In the genomic region with DNA sequence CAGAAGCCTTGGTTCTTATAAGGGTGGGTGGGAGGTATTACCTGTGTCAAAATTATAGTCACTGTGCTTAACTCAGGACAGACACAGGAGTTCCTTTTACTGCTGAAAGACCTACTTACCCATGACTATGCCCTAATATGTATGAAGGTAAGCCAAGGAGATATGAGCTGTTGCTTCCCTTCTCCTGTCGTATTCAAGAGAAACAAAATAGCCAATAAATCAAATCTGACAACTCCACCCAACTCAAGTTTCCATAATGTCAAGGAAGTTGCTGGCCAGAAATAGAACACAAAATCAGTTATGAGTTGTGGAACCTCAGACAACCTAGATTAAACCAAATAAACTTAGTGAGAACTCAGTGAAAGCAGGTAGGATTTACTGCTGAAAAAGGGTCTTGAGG, we compare ENCODE assay signal across 20 cellular contexts.
"Had no signal": no experiment of that assay in that cellular context is flagged by ENCODE, and none has a peak within 500 bp of the region (broad histone marks: within the 10 kb centered on the region; RNA-seq: fewer than 3 reads in every experiment).

No MANE protein-coding gene starts in this region.

- H3K27ac ChIP-seq: coronary artery, gastroesophageal sphincter, left ventricle myocardium inferior, lower lobe of right lung, parathyroid adenoma, right atrium auricular region, sigmoid colon had no signal

- ATAC-seq: gastroesophageal sphincter, lower lobe of right lung had no signal

- FAIRE-seq: endothelial cell of umbilical vein, small intestine, urothelium cell line had no signal

- H3K9ac ChIP-seq: parathyroid adenoma had no signal

- H3K27me3 ChIP-seq: gastroesophageal sphincter, right atrium auricular region, sigmoid colon had no signal

- H3K9me3 ChIP-seq: gastroesophageal sphincter, left ventricle myocardium inferior, lower lobe of right lung, right atrium auricular region, sigmoid colon had no signal

- DNase-seq: effector CD4-positive, alpha-beta T cell; endodermal cell; glutamatergic neuron; islet precursor cell; left ventricle myocardium inferior; lower lobe of right lung; mesenchymal stem cell; midbrain; naive B cell; sigmoid colon; small intestine; stimulated activated CD4-positive, alpha-beta T cell treated with anti-CD3 and anti-CD28 coated beads, Interleukin-12 subunit alpha, Interleukin-12 subunit beta, amount 100 ng/mL, for 4 hours; stimulated activated naive CD4-positive, alpha-beta T cell; trophoblast cell had no signal

- H3K4me3 ChIP-seq: coronary artery, gastroesophageal sphincter, left ventricle myocardium inferior, lower lobe of right lung, right atrium auricular region, sigmoid colon had no signal

- H3K4me1 ChIP-seq: gastroesophageal sphincter, left ventricle myocardium inferior, lower lobe of right lung, right atrium auricular region, sigmoid colon had no signal

- H2AFZ ChIP-seq: parathyroid adenoma had no signal

- H3K79me2 ChIP-seq: parathyroid adenoma had no signal
